8 cellular contexts compared by ENCODE assay signal in genomic region chr12:88578821-88579518, GRCh38. TPM values are rescaled to one million over a fixed set of nuclear protein-coding genes. Genes with fewer than 3 reads are reported as not detected.
DNase-seq lines count a peak whose midpoint lies in the region; ATAC-seq and TF ChIP-seq lines count a peak whose summit lies in the region.

No MANE protein-coding gene starts in this region.

- H3K4me1 ChIP-seq in HCT116 (ENCODE audit: control insufficient read depth in 1 of 2, insufficient read depth in 2 of 2, low read length in 2 of 2) (peaks cover 41 to 71% of the 10 kb centered on the region in 2 experiments), urinary bladder (ENCODE audit: insufficient read depth) (no peaks in the 10 kb centered on the region)

- H3K27ac ChIP-seq in HCT116 (ENCODE audit: low read depth, low read length) (peak overlapping the region; percentile 93), brain microvascular endothelial cell (peak overlapping the region; percentile 14), urinary bladder (ENCODE audit: low read depth) (no peak overlapping the region)

- CTCF ChIA-PET in HCT116 (lab: Charles Lee): interaction anchor here (0.9 to 1.5 kb wide), 4 partner anchors 13 to 414 kb away, joined by 3 to 5 read pairs (median 3); no protein-coding TSS in a partner anchor

- peaks cover 96% of the 10 kb centered on the region for H3K79me2 ChIP-seq in HCT116 (ENCODE audit: insufficient read depth, low read length)

- no peak overlapping the region for H2AFZ ChIP-seq in HCT116 (ENCODE audit: low read depth, low read length, poor library complexity, severe bottlenecking)

- POLR2A ChIA-PET in HCT116 (lab: Charles Lee): interaction anchor here (0.7 to 5.1 kb wide), 27 partner anchors 11 to 437 kb away, joined by 3 to 53 read pairs (median 5); partner anchors contain the start of genes CEP290 and TMTC3

- WGBS in urinary bladder: 15% methylated on average over 15 of the region's 15 CpGs

- H4K20me1 ChIP-seq in HCT116 (ENCODE audit: insufficient read depth): peaks cover 50% of the 10 kb centered on the region

- peak; percentile 33 for TF ChIP-seq POLR2A in HCT116 (IDR thresholded peaks at IDR 0.05; ENCODE audit: borderline replicate concordance, extremely low read depth, insufficient read depth, insufficient read length)

- RAD21 ChIA-PET in HCT116 (lab: Charles Lee; ENCODE audit: low non-redundant PET in 1 of 2, low total read pairs in 2 of 2, uncharacterized antibody in 2 of 2, unreplicated experiment in 2 of 2): no interaction called here

- peak overlapping the region; percentile 85 for H3K4me2 ChIP-seq in HCT116 (ENCODE audit: low read length)

- H3K9ac ChIP-seq in HCT116 (ENCODE audit: low read length): peak overlapping the region; percentile 82

- 0 out of 2 replicates have a peak, but pooled peaks have one; percentile 14 for ATAC-seq in HCT116
- peak; percentile 58 for ATAC-seq in left colon
- ATAC-seq in GM21360 (IDR thresholded peaks at IDR 0.05; ENCODE audit: unreplicated experiment): no peak
- ATAC-seq in esophagus mucosa: no peak

- H3K9me2 ChIP-seq in HCT116 (ENCODE audit: insufficient read depth): no peaks in the 10 kb centered on the region

- peaks cover 26 to 53% of the 10 kb centered on the region in 2 experiments; a peak in 3 of 4 replicates for H3K36me3 ChIP-seq in HCT116 (ENCODE audit: control insufficient read depth in 1 of 2, insufficient read depth in 2 of 2, low read length in 2 of 2)
- H3K36me3 ChIP-seq in brain microvascular endothelial cell (replicated peaks): no peaks in the 10 kb centered on the region
- H3K36me3 ChIP-seq in urinary bladder (ENCODE audit: insufficient read depth): no peaks in the 10 kb centered on the region

- DNase-seq in HCT116 (ENCODE audit: low read depth, low spot score) (no peak), NCI-H2227 (lab: John Stamatoyannopoulos, UW; ENCODE audit: unreplicated experiment) (peak; percentile 29), brain microvascular endothelial cell (peak; percentile 11), left colon (peak; percentile 42 to 46), NCI-H226 (no peak)

- no TSS peak for BruUV-seq in HCT116 (replicated peaks; lab: Mats Ljungman, UMichigan)

- intact Hi-C loops in HCT116 (cut with micrococcal nuclease): loop anchor here (1.0 to 10.0 kb wide), 3 partner anchors 353 to 414 kb away; no protein-coding TSS in a partner anchor
- intact Hi-C loops in left colon (cut with DNase I, micrococcal nuclease): no loop called here

- in situ Hi-C loops in brain microvascular endothelial cell (cut with HindIII; ENCODE audit: low pct_ligation_motif_present, low sequenced_read_pairs): no loop called here

- H3K27me3 ChIP-seq in HCT116 (ENCODE audit: insufficient read depth, low read length) (no peaks in the 10 kb centered on the region), brain microvascular endothelial cell (replicated peaks) (no peaks in the 10 kb centered on the region)

- no peak; the same call in 1 of the 2 replicates for TF ChIP-seq RAD21 in HCT116 (IDR thresholded peaks at IDR 0.05; ENCODE audit: low read depth)

- H3K4me3 ChIP-seq in HCT116 (replicated peaks in 1 of 2; ENCODE audit: low read depth in 1 of 2, low read length in 2 of 2) (peak overlapping the region; percentile 86 to 97), brain microvascular endothelial cell (ENCODE audit: low read depth, low read length) (peak overlapping the region; percentile 81), urinary bladder (ENCODE audit: low read depth, low read length) (peak overlapping the region; percentile 70)

- no peaks in the 10 kb centered on the region for H3K9me3 ChIP-seq in HCT116 (ENCODE audit: control insufficient read depth in 1 of 2, insufficient read depth in 1 of 2, low read depth in 1 of 2, low read length in 2 of 2)

- TF ChIP-seq CTCF in HCT116 (IDR thresholded peaks at IDR 0.05 in 2 of 3, conservative IDR thresholded peaks at IDR 0.05 in 1 of 3; ENCODE audit: borderline replicate concordance in 1 of 3, insufficient read depth in 1 of 3, low read depth in 2 of 3, low read length in 2 of 3) (peak in 2 of 3 experiments; percentile 48; a peak in 3 of 6 replicates), brain microvascular endothelial cell (IDR thresholded peaks at IDR 0.05; ENCODE audit: low read depth, low read length, missing control alignments) (peak; percentile 63)

TF ChIP-seq in HCT116, 20 proteins besides CTCF, POLR2A, EP300 and RAD21:
- TF ChIP-seq ELF1 (IDR thresholded peaks at IDR 0.05; ENCODE audit: borderline replicate concordance, low read depth): no peak; the same call in 1 of the 2 replicates
- peak; percentile 13; the same call in 1 of the 2 replicates for TF ChIP-seq POLR2AphosphoS5 (IDR thresholded peaks at IDR 0.05; ENCODE audit: low read depth, low read length)

RNA-seq across cellular contexts. Expression of gene KITLG, which starts 1.3 kb away (rescaled TPM):
- total RNA-seq in HCT116 (2021; ENCODE audit: unreplicated experiment): 570 TPM
- 90.6 and 130 TPM in 2 replicates for polyA plus RNA-seq in HCT116 (2012)
- total RNA-seq in left colon: 10 to 100 TPM; 34.2 to 35.2 TPM
- total RNA-seq in urinary bladder: 75.7 TPM
- polyA plus RNA-seq in urinary bladder: 25.3 TPM
- total RNA-seq in esophagus mucosa: 12.7 TPM

Comparison
In these comparisons a context has a peak if more than half of its experiments do, and no peak if none do; other contexts are left out.
1. ATAC-seq: peak in HCT116 (single experiment) and left colon (single experiment); none in GM21360 (single experiment) and esophagus mucosa (single experiment).
2. DNase-seq: peak in NCI-H2227 (single experiment), brain microvascular endothelial cell (single experiment) and left colon (2 of 2); none in HCT116 (single experiment) and NCI-H226 (single experiment).
3. Peak in every context shown above with its lines, with median percentiles within 50 percentile points of each other: H3K4me3 ChIP-seq.